In genomic region chr12:50749459-50749882, GRCh38 we compare ENCODE assay signal across 1 cellular context.
TF ChIP-seq lines count a peak whose summit lies in the region.

No MANE protein-coding gene starts in this region.

TF ChIP-seq in GM23338, 12 proteins besides CTCF, POLR2A, EP300 and RAD21 (continued from another document):
- TF ChIP-seq ZNF462 (CRISPR knock-in tag; IDR thresholded peaks at IDR 0.05) (no peak), ZNF331 (CRISPR knock-in tag; IDR thresholded peaks at IDR 0.05; ENCODE audit: low read depth) (no peak), JUNB (IDR thresholded peaks at IDR 0.05; ENCODE audit: unreplicated experiment) (no peak), STAT1 (IDR thresholded peaks at IDR 0.05; ENCODE audit: unreplicated experiment) (no peak), CREB1 (CRISPR knock-in tag; IDR thresholded peaks at IDR 0.05; ENCODE audit: low read depth) (no peak), ETS1 (IDR thresholded peaks at IDR 0.05) (no peak), ZNF114 (CRISPR knock-in tag; IDR thresholded peaks at IDR 0.05) (no peak), REST (IDR thresholded peaks at IDR 0.05; ENCODE audit: unreplicated experiment) (no peak), POLR2AphosphoS5 (IDR thresholded peaks at IDR 0.05; ENCODE audit: low read depth) (no peak), NANOG (IDR thresholded peaks at IDR 0.05; ENCODE audit: borderline replicate concordance) (no peak), EZH2 (IDR thresholded peaks at IDR 0.05; ENCODE audit: low read depth, unreplicated experiment) (no peak)
